ENCODE assay signal across 1 cellular context in genomic region chr16:86191663-86192062, GRCh38.
TF ChIP-seq lines count a peak whose summit lies in the region.

No MANE protein-coding gene starts in this region.

TF ChIP-seq in WTC11, 78 proteins besides CTCF, POLR2A, EP300 and RAD21 (continued from another document):
- TF ChIP-seq FOXP1 (CRISPR knock-in tag; IDR thresholded peaks at IDR 0.05; ENCODE audit: borderline replicate concordance) (no peak), FOXK1 (CRISPR knock-in tag; IDR thresholded peaks at IDR 0.05) (no peak), MLX (CRISPR knock-in tag; IDR thresholded peaks at IDR 0.05) (no peak), HMGXB4 (CRISPR knock-in tag; IDR thresholded peaks at IDR 0.05) (no peak), NR2C2 (CRISPR knock-in tag; IDR thresholded peaks at IDR 0.05) (no peak), EMX1 (CRISPR knock-in tag; IDR thresholded peaks at IDR 0.05) (no peak), ZSCAN18 (CRISPR knock-in tag; IDR thresholded peaks at IDR 0.05) (no peak), IRF2 (CRISPR knock-in tag; IDR thresholded peaks at IDR 0.05; ENCODE audit: borderline replicate concordance, low read depth) (no peak), ZBTB21 (CRISPR knock-in tag; IDR thresholded peaks at IDR 0.05; ENCODE audit: borderline replicate concordance) (no peak), ZNF281 (CRISPR knock-in tag; IDR thresholded peaks at IDR 0.05) (no peak)
- TF ChIP-seq, protein P1, sequence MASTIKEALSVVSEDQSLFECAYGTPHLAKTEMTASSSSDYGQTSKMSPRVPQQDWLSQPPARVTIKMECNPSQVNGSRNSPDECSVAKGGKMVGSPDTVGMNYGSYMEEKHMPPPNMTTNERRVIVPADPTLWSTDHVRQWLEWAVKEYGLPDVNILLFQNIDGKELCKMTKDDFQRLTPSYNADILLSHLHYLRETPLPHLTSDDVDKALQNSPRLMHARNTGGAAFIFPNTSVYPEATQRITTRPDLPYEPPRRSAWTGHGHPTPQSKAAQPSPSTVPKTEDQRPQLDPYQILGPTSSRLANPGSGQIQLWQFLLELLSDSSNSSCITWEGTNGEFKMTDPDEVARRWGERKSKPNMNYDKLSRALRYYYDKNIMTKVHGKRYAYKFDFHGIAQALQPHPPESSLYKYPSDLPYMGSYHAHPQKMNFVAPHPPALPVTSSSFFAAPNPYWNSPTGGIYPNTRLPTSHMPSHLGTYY (CRISPR knock-in tag; IDR thresholded peaks at IDR 0.05) = no peak
- TF ChIP-seq, protein P2, sequence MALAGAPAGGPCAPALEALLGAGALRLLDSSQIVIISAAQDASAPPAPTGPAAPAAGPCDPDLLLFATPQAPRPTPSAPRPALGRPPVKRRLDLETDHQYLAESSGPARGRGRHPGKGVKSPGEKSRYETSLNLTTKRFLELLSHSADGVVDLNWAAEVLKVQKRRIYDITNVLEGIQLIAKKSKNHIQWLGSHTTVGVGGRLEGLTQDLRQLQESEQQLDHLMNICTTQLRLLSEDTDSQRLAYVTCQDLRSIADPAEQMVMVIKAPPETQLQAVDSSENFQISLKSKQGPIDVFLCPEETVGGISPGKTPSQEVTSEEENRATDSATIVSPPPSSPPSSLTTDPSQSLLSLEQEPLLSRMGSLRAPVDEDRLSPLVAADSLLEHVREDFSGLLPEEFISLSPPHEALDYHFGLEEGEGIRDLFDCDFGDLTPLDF (CRISPR knock-in tag; IDR thresholded peaks at IDR 0.05) = no peak
